In genomic region chr9:93464876-93465275, GRCh38 we compare ENCODE assay signal across 1 cellular context.
TF ChIP-seq lines count a peak whose summit lies in the region.

No MANE protein-coding gene starts in this region.

TF ChIP-seq in K562, 482 proteins besides CTCF, POLR2A, EP300 and RAD21 (continued from another document):
- TF ChIP-seq ETS1 (conservative IDR thresholded peaks at IDR 0.05; ENCODE audit: control insufficient read depth, low read depth, low read length) (no peak), KDM1A (IDR thresholded peaks at IDR 0.05) (no peak), SRSF7 (optimal IDR thresholded peaks at IDR 0.05; ENCODE audit: low read depth, low read length) (no peak), CEBPZ (IDR thresholded peaks at IDR 0.05; ENCODE audit: borderline replicate concordance, low read depth, low read length) (no peak), ZNF175 (CRISPR knock-in tag; IDR thresholded peaks at IDR 0.05; ENCODE audit: low read depth) (no peak), FOXK2 (conservative IDR thresholded peaks at IDR 0.05 in 1 of 2, IDR thresholded peaks at IDR 0.05 in 1 of 2; ENCODE audit: low read depth in 2 of 2) (no peak), TOE1 (IDR thresholded peaks at IDR 0.05; ENCODE audit: borderline replicate concordance) (no peak), TOE1 (CRISPR knock-in tag; IDR thresholded peaks at IDR 0.05; ENCODE audit: borderline replicate concordance, low read depth) (no peak), CUX1 (CRISPR knock-in tag; IDR thresholded peaks at IDR 0.05) (no peak), ZNF785 (CRISPR knock-in tag; IDR thresholded peaks at IDR 0.05) (no peak), ARID1B (IDR thresholded peaks at IDR 0.05) (no peak), ARHGAP35 (IDR thresholded peaks at IDR 0.05; ENCODE audit: partially characterized antibody) (no peak), TFAP4 (CRISPR knock-in tag; IDR thresholded peaks at IDR 0.05; ENCODE audit: borderline replicate concordance) (no peak), ZNF239 (CRISPR knock-in tag; IDR thresholded peaks at IDR 0.05) (no peak), ZNF3 (CRISPR knock-in tag; IDR thresholded peaks at IDR 0.05) (no peak), ZNF592 (IDR thresholded peaks at IDR 0.05) (no peak), E4F1 (CRISPR knock-in tag; IDR thresholded peaks at IDR 0.05; ENCODE audit: borderline replicate concordance) (no peak), MTA1 (IDR thresholded peaks at IDR 0.05; ENCODE audit: borderline replicate concordance) (no peak)
